Comparison of ENCODE assay signal across 27 cellular contexts in the genomic region with DNA sequence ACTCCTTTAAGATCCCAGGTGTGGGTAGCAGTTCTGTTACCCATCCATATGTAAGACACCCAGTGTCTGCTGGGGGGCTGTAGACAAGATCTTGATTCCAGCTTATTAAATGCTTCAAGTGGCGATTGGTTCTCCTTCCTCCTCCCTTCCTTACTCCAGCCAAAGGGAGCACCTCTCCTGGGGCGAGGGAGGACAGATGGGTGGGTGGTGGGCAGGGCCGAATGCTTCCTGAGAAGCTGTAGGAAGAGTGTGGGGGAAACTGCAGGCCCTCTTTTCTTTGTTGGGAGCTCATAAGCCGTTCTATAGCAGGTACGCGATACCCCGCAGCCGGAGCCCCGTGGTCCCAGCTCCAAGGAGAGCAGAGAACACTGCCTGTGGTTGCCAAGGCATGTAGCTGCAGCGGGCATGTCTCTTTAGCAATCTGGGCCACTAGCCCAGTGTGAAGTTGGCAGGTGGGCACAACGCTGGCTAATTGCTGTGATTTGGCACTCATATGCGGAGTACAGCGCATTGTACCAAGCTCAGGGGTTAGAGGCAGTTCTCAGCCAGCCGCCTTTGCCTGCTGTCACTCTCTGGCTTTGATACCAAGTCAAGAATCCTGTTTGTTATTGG. TPM values are rescaled to one million over a fixed set of nuclear protein-coding genes. Genes with fewer than 3 reads are reported as not detected.
DNase-seq lines count a peak whose midpoint lies in the region; FAIRE-seq and TF ChIP-seq lines count a peak whose summit lies in the region.
"Had no signal": no experiment of that assay in that cellular context is flagged by ENCODE, and none has a peak within 500 bp of the region (broad histone marks: within the 10 kb centered on the region; RNA-seq: fewer than 3 reads in every experiment).

No MANE protein-coding gene starts in this region.

- CTCF ChIA-PET in mammary epithelial cell (lab: Charles Lee; ENCODE audit: low non-redundant PET) (interaction anchor here (0.5 kb wide), 1 partner anchor 50 kb away, joined by 4 read pairs; no protein-coding TSS in a partner anchor), MCF 10A (lab: Yijun Ruan, JAX) (interaction anchor here (0.6 to 2.0 kb wide), 7 partner anchors 22 to 557 kb away, joined by 3 to 11 read pairs (median 4); no protein-coding TSS in a partner anchor)

- H2AFZ ChIP-seq in mammary epithelial cell (ENCODE audit: low read depth, low read length): peak overlapping the region; percentile 24

- no peak overlapping the region for H3K4me3 Mint-ChIP-seq in MCF 10A (ENCODE audit: unreplicated experiment)
- H3K4me3 Mint-ChIP-seq: activated CD4-positive, alpha-beta T cell treated with anti-CD3 and anti-CD28 coated beads, Interleukin-2, amount 10 ng/mL, durations not matched to agents 7 days and 5 days; activated naive CD8-positive, alpha-beta T cell treated with anti-CD3 and anti-CD28 coated beads for 36 hours; memory B cell had no signal

- no TSS peak for BruUV-seq in mammary epithelial cell (replicated peaks; lab: Mats Ljungman, UMichigan)
- BruUV-seq in MCF 10A (replicated peaks; lab: Mats Ljungman, UMichigan): no TSS peak

- H3K4me1 Mint-ChIP-seq in MCF 10A (ENCODE audit: insufficient read depth, unreplicated experiment): peaks cover 23% of the 10 kb centered on the region
- H3K4me1 Mint-ChIP-seq: activated CD4-positive, alpha-beta T cell treated with anti-CD3 and anti-CD28 coated beads, Interleukin-2, amount 10 ng/mL, durations not matched to agents 7 days and 5 days; memory B cell had no signal

- H3K27me3 ChIP-seq in mammary epithelial cell (ENCODE audit: insufficient read depth, low read length): no peaks in the 10 kb centered on the region
- H3K27me3 ChIP-seq in dorsolateral prefrontal cortex: peaks cover 0 to 28% (median 0%) of the 10 kb centered on the region in 45 donors
- H3K27me3 ChIP-seq: body of pancreas, SJCRH30, thyroid gland had no signal

- H3K36me3 ChIP-seq in mammary epithelial cell (ENCODE audit: insufficient read depth, low read length): no peaks in the 10 kb centered on the region
- H3K36me3 ChIP-seq: SJCRH30, thyroid gland had no signal

- H3K4me3 ChIP-seq in mammary epithelial cell (replicated peaks in 1 of 3; ENCODE audit: insufficient read depth in 1 of 3, low read depth in 2 of 3, low read length in 3 of 3) (no peak overlapping the region), dorsolateral prefrontal cortex (peak overlapping the region in 2 of 59 donors; percentile 2 to 12)
- H3K4me3 ChIP-seq: body of pancreas, SJCRH30, smooth muscle cell, thyroid gland had no signal

- no peaks in the 10 kb centered on the region for H3K9me3 Mint-ChIP-seq in MCF 10A (ENCODE audit: unreplicated experiment)
- H3K9me3 Mint-ChIP-seq: activated CD4-positive, alpha-beta T cell treated with anti-CD3 and anti-CD28 coated beads, Interleukin-2, amount 10 ng/mL, durations not matched to agents 7 days and 5 days; activated naive CD8-positive, alpha-beta T cell treated with anti-CD3 and anti-CD28 coated beads for 36 hours; activated T-helper 2 cell treated with anti-CD3 and anti-CD28 coated beads, Interferon-gamma antibody, Interleukin-2, Interleukin-4, amounts not matched to agents 10 μg/mL and 5 μg/mL and 100 μg/mL, durations not matched to agents 14 hours and 24 hours and 36 hours; memory B cell had no signal

- peaks cover 15% of the 10 kb centered on the region for H3K4me1 ChIP-seq in mammary epithelial cell (ENCODE audit: insufficient read depth, low read length)
- H3K4me1 ChIP-seq: body of pancreas, thyroid gland had no signal

- H3K36me3 Mint-ChIP-seq in MCF 10A (ENCODE audit: insufficient read depth, unreplicated experiment): no peaks in the 10 kb centered on the region
- H3K36me3 Mint-ChIP-seq: activated naive CD8-positive, alpha-beta T cell treated with anti-CD3 and anti-CD28 coated beads for 36 hours; memory B cell had no signal

- H3K4me2 ChIP-seq in mammary epithelial cell (ENCODE audit: insufficient read depth, low read depth, low read length): no peak overlapping the region
- H3K4me2 ChIP-seq: smooth muscle cell had no signal

- POLR2A ChIA-PET in MCF 10A (lab: Yijun Ruan, JAX): interaction anchor here (0.6 to 1.2 kb wide), 4 partner anchors 15 to 263 kb away, joined by 3 to 4 read pairs (median 4); a partner anchor contains a TSS

- H3K27me3 Mint-ChIP-seq in MCF 10A (ENCODE audit: insufficient read depth, unreplicated experiment): no peaks in the 10 kb centered on the region

- no peak overlapping the region for H3K27ac Mint-ChIP-seq in MCF 10A (ENCODE audit: low read depth, unreplicated experiment)
- H3K27ac Mint-ChIP-seq: activated CD4-positive, alpha-beta T cell treated with anti-CD3 and anti-CD28 coated beads, Interleukin-2, amount 10 ng/mL, durations not matched to agents 7 days and 5 days; activated naive CD8-positive, alpha-beta T cell treated with anti-CD3 and anti-CD28 coated beads for 36 hours; activated T-helper 2 cell treated with anti-CD3 and anti-CD28 coated beads, Interferon-gamma antibody, Interleukin-2, Interleukin-4, amounts not matched to agents 10 μg/mL and 5 μg/mL and 100 μg/mL, durations not matched to agents 14 hours and 24 hours and 36 hours; memory B cell had no signal

- TF ChIP-seq CTCF in mammary epithelial cell (conservative IDR thresholded peaks at IDR 0.05 in 1 of 2, IDR thresholded peaks at IDR 0.05 in 1 of 2; ENCODE audit: extremely low read depth in 1 of 2, insufficient read depth in 1 of 2, low read depth in 1 of 2, low read length in 2 of 2) (no peak), MCF 10A (IDR thresholded peaks at IDR 0.05; ENCODE audit: unreplicated experiment) (no peak), dorsolateral prefrontal cortex (IDR thresholded peaks at IDR 0.05 in 54 of 56, conservative IDR thresholded peaks at IDR 0.05 in 2 of 56; ENCODE audit: low read depth in 1 of 56, partially characterized antibody in 56 of 56) (no peak)

- intact Hi-C loops in mammary epithelial cell (cut with micrococcal nuclease) (no loop called here), MCF 10A (cut with micrococcal nuclease) (no loop called here), dorsolateral prefrontal cortex (cut with DNase I) (no loop called here)

- H3K9me3 ChIP-seq in mammary epithelial cell (replicated peaks; ENCODE audit: insufficient read depth, low read length): no peaks in the 10 kb centered on the region
- H3K9me3 ChIP-seq: body of pancreas, SJCRH30, thyroid gland had no signal

- H3K9ac ChIP-seq in mammary epithelial cell (ENCODE audit: insufficient read depth, low read length): no peak overlapping the region

- FAIRE-seq in urothelium cell line (lab: Jason Lieb, UNC): no peak
- FAIRE-seq: H1, RCC 7860 had no signal

- H3K27ac ChIP-seq in mammary epithelial cell (ENCODE audit: insufficient read depth, low read depth, low read length): no peak overlapping the region
- H3K27ac ChIP-seq in dorsolateral prefrontal cortex: peak overlapping the region in 30 of 59 donors; percentile 0 to 71 (median 34)
- H3K27ac ChIP-seq: body of pancreas, HL-60, SJCRH30, thyroid gland had no signal

- no peak for DNase-seq in mammary epithelial cell
- no peak for DNase-seq in MCF 10A (ENCODE audit: unreplicated experiment)
- DNase-seq in NCI-H446 treated with DMSO at 0.1 percent for 48 hours (lab: John Stamatoyannopoulos, UW): peak; percentile 99
- DNase-seq in dorsolateral prefrontal cortex: peak in 9 of 10 donors; percentile 24 to 90 (median 64)
- no peak for DNase-seq in SKM-1 (lab: John Stamatoyannopoulos, UW; ENCODE audit: unreplicated experiment)
- no peak for DNase-seq in activated naive CD4-positive, alpha-beta T cell treated with anti-CD3 and anti-CD28 coated beads, Interleukin-2, amount 50 U/mL, for 16 hours
- no peak for DNase-seq in NCI-H524 treated with DMSO at 0.1 percent for 48 hours (lab: John Stamatoyannopoulos, UW)
- no peak for DNase-seq in urothelium cell line (ENCODE audit: low spot score)
- DNase-seq: activated CD4-positive, alpha-beta T cell treated with anti-CD3 and anti-CD28 coated beads, Interleukin-2, amount 10 ng/mL, durations not matched to agents 7 days and 5 days; activated CD8-positive, alpha-beta memory T cell treated with anti-CD3 and anti-CD28 coated beads, Interleukin-2, amount 50 U/mL, for 4 hours; activated naive CD8-positive, alpha-beta T cell treated with anti-CD3 and anti-CD28 coated beads for 36 hours; AML-193; body of pancreas; cortex of kidney; NCI-H1930; NCI-H510A treated with DMSO at 0.1 percent for 48 hours; SJCRH30; stimulated activated CD4-positive, alpha-beta T cell treated with anti-CD3 and anti-CD28 coated beads, Interleukin-2, amount 100 ng/mL, for 48 hours; stimulated activated naive CD4-positive, alpha-beta T cell; T-helper 1 cell; thyroid gland had no signal

- dilution Hi-C loops in mammary epithelial cell (cut with HindIII; ENCODE audit: low sequenced_read_pairs): no loop called here

- in situ Hi-C loops in mammary epithelial cell (cut with MboI; ENCODE audit: low sequenced_read_pairs in 2 of 2): no loop called here

- H3K79me2 ChIP-seq in mammary epithelial cell (ENCODE audit: insufficient read depth, low read length): no peaks in the 10 kb centered on the region

- no peaks in the 10 kb centered on the region for H4K20me1 ChIP-seq in mammary epithelial cell (ENCODE audit: insufficient read depth, low read length)

- 28% methylated on average over 13 of the region's 14 CpGs for WGBS in mammary epithelial cell (ENCODE audit: low coverage, missing lambda C conversion rate)

RNA-seq across cellular contexts. Expression of a gene that starts 14.7 kb away (rescaled TPM):
- total RNA-seq in mammary epithelial cell (10 to 100 TPM; 43.9 to 53.0 TPM), MCF 10A (2022) (24.8 and 30.6 TPM in 2 replicates), dorsolateral prefrontal cortex (10 to 100 TPM in 71 of 120 experiments, 1 to 10 TPM in 49; 1.8 to 27.7 (median 10.9) TPM)
- 19.2 TPM for polyA plus RNA-seq in mammary epithelial cell
- 19.2 TPM for polyA minus RNA-seq in mammary epithelial cell
- total RNA-seq: activated CD4-positive, alpha-beta T cell treated with anti-CD3 and anti-CD28 coated beads, Interleukin-2, amount 10 ng/mL, durations not matched to agents 7 days and 5 days had no signal

Comparison
In these comparisons a context has a peak if more than half of its experiments do, and no peak if none do; other contexts are left out.
1. DNase-seq: peak in NCI-H446 treated with DMSO at 0.1 percent for 48 hours (single experiment) and dorsolateral prefrontal cortex (9 of 10); none in mammary epithelial cell (single experiment), MCF 10A (single experiment), SKM-1 (single experiment), activated naive CD4-positive, alpha-beta T cell treated with anti-CD3 and anti-CD28 coated beads, Interleukin-2, amount 50 U/mL, for 16 hours (single experiment), NCI-H524 treated with DMSO at 0.1 percent for 48 hours (single experiment) and urothelium cell line (single experiment).